10 cellular contexts compared by ENCODE assay signal in the genomic region with DNA sequence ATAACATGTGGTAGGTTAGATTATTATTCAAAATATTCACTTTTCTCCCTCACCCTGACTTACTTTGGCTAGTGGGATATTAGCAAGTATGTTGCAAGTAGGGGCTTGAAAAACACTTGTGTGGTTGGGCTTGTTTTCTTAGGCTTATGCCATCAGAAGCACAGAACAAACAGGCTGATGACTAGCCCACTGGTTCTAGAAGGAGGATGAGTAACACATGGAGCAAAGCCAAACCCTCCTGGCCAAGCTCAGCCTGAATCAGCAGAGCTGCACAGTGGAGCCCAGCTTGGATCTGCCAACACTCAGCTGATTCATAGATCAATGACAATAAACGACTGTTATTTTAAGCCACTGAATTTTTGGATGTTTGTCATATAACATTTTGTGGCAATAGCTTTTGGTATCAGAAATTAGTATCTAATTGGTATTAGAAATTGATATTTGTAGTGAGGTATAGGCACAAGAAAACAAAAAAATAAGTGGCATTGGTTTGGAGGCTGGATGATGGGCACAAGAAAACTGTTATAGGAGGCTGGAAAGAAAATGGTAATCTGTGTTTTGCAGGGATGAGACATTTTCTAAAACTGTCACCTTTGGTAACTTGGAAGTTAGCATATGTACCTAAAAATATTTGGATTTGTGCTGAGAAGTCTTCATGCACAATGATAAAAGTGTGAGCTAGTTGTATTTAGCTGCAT. TPM values are rescaled to one million over a fixed set of nuclear protein-coding genes. Genes with fewer than 3 reads are reported as not detected.
DNase-seq lines count a peak whose midpoint lies in the region; ATAC-seq lines count a peak whose summit lies in the region.
"Had no signal": no experiment of that assay in that cellular context is flagged by ENCODE, and none has a peak within 500 bp of the region (broad histone marks: within the 10 kb centered on the region; RNA-seq: fewer than 3 reads in every experiment).

No MANE protein-coding gene starts in this region.

- H3K27ac ChIP-seq in right cardiac atrium (ENCODE audit: low read length) = no peak overlapping the region

- no peaks in the 10 kb centered on the region for H3K4me1 Mint-ChIP-seq in immature natural killer cell
- no peaks in the 10 kb centered on the region for H3K4me1 Mint-ChIP-seq in activated T-cell treated with anti-CD3 and anti-CD28 coated beads, Interleukin-2, amount 50 U/mL, for 24 hours (ENCODE audit: low read depth)
- H3K4me1 Mint-ChIP-seq: naive B cell had no signal

- DNase-seq in HS-27A (ENCODE audit: low read depth) (peak; percentile 76), amniotic epithelial cell (ENCODE audit: low read depth) (peak; percentile 98), right cardiac atrium (peak; percentile 75 to 78 (median 77)), superior temporal gyrus (ENCODE audit: extremely low spot score) (peak; percentile 98), cerebellar nuclear complex (lab: John Stamatoyannopoulos, UW) (no peak), immature natural killer cell (no peak)
- DNase-seq in activated T-cell treated with anti-CD3 and anti-CD28 coated beads, Interleukin-2, amount 50 U/mL, for 24 hours = no peak
- DNase-seq: activated CD8-positive, alpha-beta T cell treated with anti-CD3 and anti-CD28 coated beads for 36 hours; naive B cell had no signal

- no peaks in the 10 kb centered on the region for H3K27me3 ChIP-seq in right cardiac atrium (ENCODE audit: control insufficient read depth, insufficient read depth)

- ATAC-seq in right cardiac atrium (peak; percentile 93 to 96), GM21360 (IDR thresholded peaks at IDR 0.05; ENCODE audit: unreplicated experiment) (no peak)
- ATAC-seq: activated CD8-positive, alpha-beta T cell treated with anti-CD3 and anti-CD28 coated beads for 36 hours had no signal

- intact Hi-C loops in right cardiac atrium (cut with DNase I) = loop anchor here in 1 of 4 donors (10.0 kb wide), 1 partner anchor 352 kb away; no protein-coding TSS in a partner anchor

- H3K4me1 ChIP-seq in right cardiac atrium (ENCODE audit: control insufficient read depth, insufficient read depth, low read length) = peaks cover 3% of the 10 kb centered on the region

- H3K4me3 Mint-ChIP-seq in immature natural killer cell = no peak overlapping the region
- no peak overlapping the region for H3K4me3 Mint-ChIP-seq in activated T-cell treated with anti-CD3 and anti-CD28 coated beads, Interleukin-2, amount 50 U/mL, for 24 hours
- H3K4me3 Mint-ChIP-seq: activated CD8-positive, alpha-beta T cell treated with anti-CD3 and anti-CD28 coated beads for 36 hours; naive B cell had no signal

- H3K27me3 Mint-ChIP-seq in immature natural killer cell (ENCODE audit: low read depth in 3 of 3) = peaks cover 2 to 4% (median 3%) of the 10 kb centered on the region in 3 donors
- H3K27me3 Mint-ChIP-seq in activated T-cell treated with anti-CD3 and anti-CD28 coated beads, Interleukin-2, amount 50 U/mL, for 24 hours = peaks cover 12% of the 10 kb centered on the region
- H3K27me3 Mint-ChIP-seq: activated CD8-positive, alpha-beta T cell treated with anti-CD3 and anti-CD28 coated beads for 36 hours; naive B cell had no signal

- H3K9me3 ChIP-seq in right cardiac atrium (ENCODE audit: control insufficient read depth, low read length) = no peaks in the 10 kb centered on the region

- H3K36me3 Mint-ChIP-seq in immature natural killer cell = no peaks in the 10 kb centered on the region
- no peaks in the 10 kb centered on the region for H3K36me3 Mint-ChIP-seq in activated T-cell treated with anti-CD3 and anti-CD28 coated beads, Interleukin-2, amount 50 U/mL, for 24 hours (ENCODE audit: low read depth)
- H3K36me3 Mint-ChIP-seq: naive B cell had no signal

- 35% methylated on average over 1 of the region's 1 CpG for WGBS in right cardiac atrium

- no peaks in the 10 kb centered on the region for H3K9me3 Mint-ChIP-seq in immature natural killer cell
- H3K9me3 Mint-ChIP-seq in activated T-cell treated with anti-CD3 and anti-CD28 coated beads, Interleukin-2, amount 50 U/mL, for 24 hours = no peaks in the 10 kb centered on the region
- H3K9me3 Mint-ChIP-seq: activated CD8-positive, alpha-beta T cell treated with anti-CD3 and anti-CD28 coated beads for 36 hours; naive B cell had no signal

- no peak overlapping the region for H3K4me3 ChIP-seq in right cardiac atrium (ENCODE audit: low read length)

- no peak overlapping the region for H3K27ac Mint-ChIP-seq in immature natural killer cell
- no peak overlapping the region for H3K27ac Mint-ChIP-seq in activated T-cell treated with anti-CD3 and anti-CD28 coated beads, Interleukin-2, amount 50 U/mL, for 24 hours
- H3K27ac Mint-ChIP-seq: activated CD8-positive, alpha-beta T cell treated with anti-CD3 and anti-CD28 coated beads for 36 hours; naive B cell had no signal

RNA-seq across cellular contexts. Expression of a gene that starts 46.1 kb away (rescaled TPM):
- total RNA-seq in right cardiac atrium = 10 to 100 TPM; 10.0 to 12.5 (median 10.5) TPM
- polyA plus RNA-seq in right cardiac atrium (5.7 TPM), immature natural killer cell (1 to 10 TPM in 2 of 3 donors, under 1 TPM in 1; 0.14 to 2.2 (median 1.5) TPM)

Comparison
In these comparisons a context has a peak if more than half of its experiments do, and no peak if none do; other contexts are left out.
1. DNase-seq: peak in HS-27A (single experiment), amniotic epithelial cell (single experiment), right cardiac atrium (3 of 3) and superior temporal gyrus (single experiment); none in cerebellar nuclear complex (0 of 2), immature natural killer cell (0 of 3) and activated T-cell treated with anti-CD3 and anti-CD28 coated beads, Interleukin-2, amount 50 U/mL, for 24 hours (single experiment).